Comparison of ENCODE assay signal across 8 cellular contexts in the genomic region with DNA sequence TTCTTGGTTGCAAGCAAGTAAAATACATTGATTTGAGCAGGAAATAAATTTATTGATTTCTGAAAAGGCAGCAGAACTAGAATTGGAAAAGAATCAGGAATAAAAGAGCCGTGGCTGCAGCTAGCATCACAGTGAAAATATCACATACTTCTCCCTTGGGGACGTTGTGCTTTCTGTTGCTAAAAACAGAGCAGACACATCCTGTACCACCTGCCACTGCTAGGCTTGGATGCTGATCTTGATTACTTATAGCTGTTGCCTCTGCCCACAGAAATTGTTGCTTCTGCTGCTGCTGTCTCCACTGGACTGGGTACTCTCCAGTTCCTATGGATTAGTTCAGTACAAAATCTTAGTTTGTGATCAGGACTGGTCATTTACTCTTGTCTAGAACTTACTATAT.
DNase-seq lines count a peak whose midpoint lies in the region; ATAC-seq and TF ChIP-seq lines count a peak whose summit lies in the region.

No MANE protein-coding gene starts in this region.

- H3K4me3 ChIP-seq in GM06990 (replicated peaks; ENCODE audit: low read depth, low read length) (no peak overlapping the region), PC-3 (ENCODE audit: low read length) (no peak overlapping the region), H7 (ENCODE audit: insufficient read depth, low read depth, low read length) (no peak overlapping the region)

- no peak overlapping the region for H3K9ac ChIP-seq in PC-3 (ENCODE audit: low read length)

- H3K9me3 ChIP-seq in PC-3 (ENCODE audit: low read length), result no peaks in the 10 kb centered on the region

- no TSS peak for BruUV-seq in PC-3 (replicated peaks; lab: Mats Ljungman, UMichigan)

- H3K27me3 ChIP-seq in GM06990 (replicated peaks; ENCODE audit: control insufficient read depth, insufficient read depth, low read length), result no peaks in the 10 kb centered on the region
- H3K27me3 ChIP-seq in PC-3 (ENCODE audit: low read length), result 0 out of 2 replicates have a peak, but pooled peaks cover 3% of the 10 kb centered on the region
- no peaks in the 10 kb centered on the region for H3K27me3 ChIP-seq in H7 (ENCODE audit: control insufficient read depth, insufficient read depth, low read length)

- H3K4me1 ChIP-seq in PC-3 (ENCODE audit: insufficient read depth, low read length), result no peaks in the 10 kb centered on the region

- POLR2A ChIA-PET in PC-3 (lab: Charles Lee; ENCODE audit: unreplicated experiment), result no interaction called here

- 0 out of 2 replicates have a peak overlapping the region, but pooled peaks have one; percentile 10 for H2AFZ ChIP-seq in PC-3 (ENCODE audit: low read length)

- no peaks in the 10 kb centered on the region for H3F3A ChIP-seq in PC-3 (ENCODE audit: low read length, unreplicated experiment)

- H4K20me1 ChIP-seq in PC-3 (ENCODE audit: low read length), result no peaks in the 10 kb centered on the region

- no peaks in the 10 kb centered on the region for H3K36me3 ChIP-seq in GM06990 (ENCODE audit: control insufficient read depth, insufficient read depth, low read length)
- no peaks in the 10 kb centered on the region for H3K36me3 ChIP-seq in PC-3 (ENCODE audit: low read depth, low read length)
- H3K36me3 ChIP-seq in H7 (replicated peaks; ENCODE audit: control insufficient read depth, insufficient read depth, low read length), result no peaks in the 10 kb centered on the region

- CTCF ChIA-PET in PC-3 (lab: Charles Lee), result no interaction called here

- no peak overlapping the region for H3K4me2 ChIP-seq in PC-3 (ENCODE audit: low read length)

- intact Hi-C loops in PC-3 (cut with micrococcal nuclease), result loop anchor here (5.0 kb wide), 1 partner anchor 51 kb away; no protein-coding TSS in a partner anchor

- ATAC-seq in GM19452 (IDR thresholded peaks at IDR 0.05; ENCODE audit: unreplicated experiment), result peak; percentile 99
- peak; percentile 95 for ATAC-seq in HG03066 (IDR thresholded peaks at IDR 0.05; ENCODE audit: low read depth, unreplicated experiment)
- no peak for ATAC-seq in PC-3

- peak; percentile 37 for DNase-seq in GM06990 (ENCODE audit: extremely low read depth, insufficient read length)
- DNase-seq in PC-3, result no peak
- no peak for DNase-seq in LoVo (ENCODE audit: low spot score)
- DNase-seq in H7, result no peak
- no peak for DNase-seq in substantia nigra (lab: John Stamatoyannopoulos, UW)
- DNase-seq in activated naive CD4-positive, alpha-beta T cell treated with Interleukin-2 at 50 U/mL for 16 hours, result no peak

- TF ChIP-seq CTCF in GM06990 (IDR thresholded peaks at IDR 0.05; ENCODE audit: insufficient read depth, low read length, poor library complexity, severe bottlenecking) (no peak), PC-3 (conservative IDR thresholded peaks at IDR 0.05; ENCODE audit: low read depth, low read length) (no peak)

- no peak overlapping the region for H3K27ac ChIP-seq in PC-3 (ENCODE audit: low read length)
- no peak overlapping the region for H3K27ac ChIP-seq in substantia nigra (ENCODE audit: low read depth, low read length, poor library complexity, severe bottlenecking)

- H3K79me2 ChIP-seq in PC-3 (ENCODE audit: low read length), result no peaks in the 10 kb centered on the region

- H3K9me2 ChIP-seq in PC-3 (replicated peaks; ENCODE audit: low read length), result no peaks in the 10 kb centered on the region
